ENCODE assay signal across 14 cellular contexts in genomic region chr7:27434729-27435400, GRCh38.
DNase-seq lines count a peak whose midpoint lies in the region; ATAC-seq and TF ChIP-seq lines count a peak whose summit lies in the region.
"Had no signal": no experiment of that assay in that cellular context is flagged by ENCODE, and none has a peak within 500 bp of the region (broad histone marks: within the 10 kb centered on the region; RNA-seq: fewer than 3 reads in every experiment).

No MANE protein-coding gene starts in this region.

- TF ChIP-seq CTCF in AG09309 (IDR thresholded peaks at IDR 0.05; ENCODE audit: control insufficient read depth, insufficient read depth, low read depth, low read length, missing control alignments) (peak; percentile 25), glutamatergic neuron (IDR thresholded peaks at IDR 0.05; ENCODE audit: partially characterized antibody, unreplicated experiment) (no peak)

- peaks cover 2% of the 10 kb centered on the region for H3K4me1 Mint-ChIP-seq in glutamatergic neuron (ENCODE audit: low read depth, unreplicated experiment)

- ATAC-seq in HG03457 (IDR thresholded peaks at IDR 0.05; ENCODE audit: unreplicated experiment), result no peak
- ATAC-seq: mucosa of descending colon had no signal

- no peak overlapping the region for H3K4me3 Mint-ChIP-seq in glutamatergic neuron (ENCODE audit: unreplicated experiment)
- H3K4me3 Mint-ChIP-seq: B cell had no signal

- no peaks in the 10 kb centered on the region for H3K9me3 Mint-ChIP-seq in glutamatergic neuron (ENCODE audit: unreplicated experiment)

- H3K4me3 ChIP-seq in AG09309 (ENCODE audit: control insufficient read depth, low read depth, low read length), result no peak overlapping the region
- H3K4me3 ChIP-seq: mucosa of descending colon had no signal

- H3K36me3 Mint-ChIP-seq in glutamatergic neuron (ENCODE audit: unreplicated experiment), result no peaks in the 10 kb centered on the region

- H3K27me3 Mint-ChIP-seq in glutamatergic neuron (ENCODE audit: unreplicated experiment), result no peaks in the 10 kb centered on the region

- DNase-seq in AG09309 (ENCODE audit: low read depth) (no peak), HCEC 1CT (peak; percentile 39), amniotic epithelial cell (ENCODE audit: low read depth) (peak; percentile 22), iris pigment epithelial cell (ENCODE audit: low read depth) (peak; percentile 47), NCI-H510A (lab: John Stamatoyannopoulos, UW) (no peak), glutamatergic neuron (no peak), DMS153 (lab: John Stamatoyannopoulos, UW) (no peak)
- DNase-seq: activated naive CD4-positive, alpha-beta T cell treated with Interleukin-2 at 50 U/mL for 16 hours; effector CD8-positive, alpha-beta T cell; kidney; mucosa of descending colon; posterior cingulate gyrus had no signal

- no peak overlapping the region for H3K27ac Mint-ChIP-seq in glutamatergic neuron (ENCODE audit: unreplicated experiment)
- H3K27ac Mint-ChIP-seq: B cell had no signal

Comparison
In these comparisons a context has a peak if more than half of its experiments do, and no peak if none do; other contexts are left out.
1. DNase-seq: peak in HCEC 1CT (single experiment), amniotic epithelial cell (single experiment) and iris pigment epithelial cell (single experiment); none in AG09309 (single experiment), NCI-H510A (single experiment), glutamatergic neuron (single experiment) and DMS153 (single experiment).